In the genomic region with DNA sequence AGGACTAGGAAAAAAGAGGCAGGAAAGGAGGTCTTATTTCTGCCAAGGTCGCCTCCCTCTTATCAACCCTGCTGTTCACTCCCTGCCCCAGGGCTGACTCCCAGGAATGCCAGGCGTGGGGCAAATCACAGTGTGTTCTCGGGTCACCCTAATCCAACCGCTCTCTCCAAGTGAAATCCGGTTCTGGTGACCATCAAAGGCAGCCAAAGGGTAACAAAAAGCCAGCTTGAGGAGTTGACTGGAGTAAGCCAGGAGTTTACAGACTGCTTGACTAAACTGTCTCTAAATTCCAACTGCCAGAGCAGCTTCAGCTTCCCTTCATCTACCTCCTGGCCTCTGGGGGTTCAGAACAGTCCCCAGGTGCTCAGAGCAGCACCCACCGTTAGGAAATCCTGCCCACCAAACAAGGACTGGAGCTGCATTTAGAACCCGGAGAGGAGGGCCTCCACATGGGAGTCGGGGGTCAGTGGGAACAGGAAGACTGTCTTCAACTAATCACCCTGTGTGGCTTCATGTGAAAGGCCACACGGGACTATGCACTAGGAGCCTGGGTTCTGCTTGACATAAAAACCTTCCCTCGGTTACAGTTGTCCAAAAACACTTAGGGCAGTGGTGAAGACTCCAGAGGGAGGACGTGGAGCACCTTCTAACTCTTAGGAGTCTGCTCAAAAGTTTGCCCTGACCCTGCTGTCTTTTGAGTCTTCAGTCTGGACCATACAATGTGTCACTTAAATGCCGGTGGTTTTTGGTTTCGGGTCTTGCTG, we compare ENCODE assay signal across 8 cellular contexts. TPM values are rescaled to one million over a fixed set of nuclear protein-coding genes. Genes with fewer than 3 reads are reported as not detected.
DNase-seq lines count a peak whose midpoint lies in the region; ATAC-seq and TF ChIP-seq lines count a peak whose summit lies in the region.

No MANE protein-coding gene starts in this region.

- no peak for TF ChIP-seq CTCF in GM10248 (IDR thresholded peaks at IDR 0.05; ENCODE audit: control extremely low read depth, extremely low read depth, low read depth, missing control alignments)
- TF ChIP-seq CTCF in Peyer's patch (IDR thresholded peaks at IDR 0.05): no peak

- POLR2A ChIA-PET in GM10248 (lab: Yijun Ruan, JAX): interaction anchor here (0.6 kb wide), 1 partner anchor 12 kb away, joined by 5 read pairs; no protein-coding TSS in a partner anchor

- H3K27ac ChIP-seq in Peyer's patch (peak overlapping the region; percentile 91 to 99 (median 96)), esophagus (ENCODE audit: low read depth in 2 of 2, low read length in 1 of 2) (peak overlapping the region; percentile 90 to 94)

- no peaks in the 10 kb centered on the region for H3K27me3 ChIP-seq in Peyer's patch
- no peaks in the 10 kb centered on the region for H3K27me3 ChIP-seq in esophagus (ENCODE audit: control insufficient read depth in 1 of 2, insufficient read depth in 2 of 2, low read length in 2 of 2)

- no peak for TF ChIP-seq POLR2A in Peyer's patch (IDR thresholded peaks at IDR 0.05)

- CTCF ChIA-PET in GM10248 (lab: Yijun Ruan, JAX): interaction anchor here (1.5 kb wide), 1 partner anchor 8 kb away, joined by 3 read pairs; no protein-coding TSS in a partner anchor

- H3K4me3 ChIP-seq in Peyer's patch (peak overlapping the region; percentile 89 to 94 (median 93)), esophagus (ENCODE audit: low read depth in 1 of 2, low read length in 2 of 2) (peak overlapping the region in 1 of 2 donors; percentile 76)

- no peak for ATAC-seq in HG02571 (IDR thresholded peaks at IDR 0.05; ENCODE audit: unreplicated experiment)

- H3K36me3 ChIP-seq in Peyer's patch (no peaks in the 10 kb centered on the region), esophagus (ENCODE audit: control insufficient read depth in 2 of 2, insufficient read depth in 2 of 2, low read length in 1 of 2) (no peaks in the 10 kb centered on the region)

- H3K4me1 ChIP-seq in Peyer's patch: peaks cover 0 to 32% (median 9%) of the 10 kb centered on the region in 4 donors
- peaks cover 0 to 9% of the 10 kb centered on the region in 2 donors for H3K4me1 ChIP-seq in esophagus (ENCODE audit: control insufficient read depth in 2 of 2, insufficient read depth in 2 of 2, low read length in 1 of 2)

- peak; percentile 8 for DNase-seq in GM10248 (ENCODE audit: extremely low spot score)
- DNase-seq in Peyer's patch: peak in 1 of 3 donors; percentile 45
- peak; percentile 28 for DNase-seq in retina
- DNase-seq in posterior cingulate gyrus: no peak
- DNase-seq in activated gamma-delta T cell (lab: John Stamatoyannopoulos, UW): no peak
- no peak for DNase-seq in T-helper 9 cell

- intact Hi-C loops in posterior cingulate gyrus (cut with DNase I): no loop called here

- 48 to 58% methylated on average over 13 of the region's 13 CpGs for WGBS in esophagus, 2 donors

- no peaks in the 10 kb centered on the region for H3K9me3 ChIP-seq in Peyer's patch
- H3K9me3 ChIP-seq in esophagus (ENCODE audit: control insufficient read depth in 2 of 2, insufficient read depth in 1 of 2, low read depth in 1 of 2, low read length in 1 of 2): no peaks in the 10 kb centered on the region

RNA-seq across cellular contexts. Expression of gene TTC7A, which starts 1.2 kb away (rescaled TPM):
- 100 to 1,000 TPM in 3 of 4 donors, 10 to 100 TPM in 1; 98.3 to 162 (median 122) TPM for total RNA-seq in Peyer's patch
- polyA plus RNA-seq in esophagus: 10 to 100 TPM; 14.7 to 20.6 TPM

RNA-seq across cellular contexts. Expression of gene MCFD2, which starts 24.2 kb away (rescaled TPM):
- total RNA-seq in Peyer's patch: 10 to 100 TPM; 21.5 to 60.4 (median 49.2) TPM
- polyA plus RNA-seq in esophagus: 10 to 100 TPM; 12.4 to 20.4 TPM

Comparison
In these comparisons a context has a peak if more than half of its experiments do, and no peak if none do; other contexts are left out.
1. DNase-seq: peak in GM10248 (single experiment) and retina (single experiment); none in posterior cingulate gyrus (0 of 10), activated gamma-delta T cell (single experiment) and T-helper 9 cell (single experiment).